8 cellular contexts compared by ENCODE assay signal in the genomic region with DNA sequence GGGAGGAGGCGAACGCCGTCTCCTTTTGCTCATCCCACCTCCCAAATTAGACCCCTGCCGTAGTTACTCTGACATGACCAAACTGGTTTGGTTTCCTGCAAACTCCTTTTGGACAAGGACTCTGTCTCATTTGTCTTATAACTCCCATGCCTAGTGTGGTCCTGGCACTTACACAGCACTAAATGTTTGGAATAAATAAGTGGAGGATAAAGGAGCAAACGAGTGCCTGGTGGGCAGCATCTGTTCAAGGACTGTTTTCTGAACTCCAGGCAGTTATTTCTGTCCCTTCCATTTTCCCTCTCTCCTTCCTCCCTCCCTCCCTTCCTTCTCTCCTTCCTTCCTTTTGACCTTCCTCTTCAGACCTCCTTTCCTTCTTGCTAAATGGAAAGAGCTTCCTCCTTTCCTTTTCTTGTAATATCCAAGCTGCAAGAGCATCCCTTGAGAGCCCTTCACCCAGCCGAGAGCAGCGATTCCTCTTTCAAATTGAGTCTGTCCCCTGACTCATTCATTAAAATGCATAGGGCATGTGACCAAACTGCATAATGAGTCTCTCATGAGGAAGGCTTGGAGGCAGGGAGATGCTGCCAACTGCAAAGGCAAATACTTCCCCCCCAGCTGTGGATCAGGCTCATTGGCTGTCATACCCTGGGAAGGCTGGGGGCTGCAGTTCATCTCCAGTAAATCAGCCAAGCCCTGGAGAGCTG. TPM values are rescaled to one million over a fixed set of nuclear protein-coding genes. Genes with fewer than 3 reads are reported as not detected.
A peak's percentile ranks its signal among the peaks of the same experiment; 100 is the strongest.
DNase-seq lines count a peak whose midpoint lies in the region; ATAC-seq and TF ChIP-seq lines count a peak whose summit lies in the region.

No MANE protein-coding gene starts in this region.

- POLR2A ChIA-PET in HEK293T (lab: Yijun Ruan, JAX), result no interaction called here

- H3K4me3 ChIP-seq in ascending aorta (peak overlapping the region in 1 of 2 donors; percentile 44), gastrocnemius medialis (peak overlapping the region in 2 of 4 donors; percentile 9 to 41)

- H3K27me3 Mint-ChIP-seq in activated T-cell treated with anti-CD3 and anti-CD28 coated beads, Interleukin-2, amount 50 U/mL, for 72 hours (ENCODE audit: low read depth), result no peaks in the 10 kb centered on the region

- no peak for TF ChIP-seq POLR2A in gastrocnemius medialis (IDR thresholded peaks at IDR 0.05)

- CTCF ChIA-PET in HEK293T (lab: Yijun Ruan, JAX), result no interaction called here

- no peaks in the 10 kb centered on the region for H3K36me3 Mint-ChIP-seq in activated T-cell treated with anti-CD3 and anti-CD28 coated beads, Interleukin-2, amount 50 U/mL, for 72 hours (ENCODE audit: insufficient read depth in 2 of 2)

- TF ChIP-seq CTCF in ascending aorta (IDR thresholded peaks at IDR 0.05) (no peak), gastrocnemius medialis (IDR thresholded peaks at IDR 0.05 in 4 of 5, conservative IDR thresholded peaks at IDR 0.05 in 1 of 5) (no peak)

- peaks cover 26% of the 10 kb centered on the region for H3K4me1 Mint-ChIP-seq in activated T-cell treated with anti-CD3 and anti-CD28 coated beads, Interleukin-2, amount 50 U/mL, for 72 hours (ENCODE audit: low read depth)

- no peak overlapping the region for H3K27ac Mint-ChIP-seq in activated T-cell treated with anti-CD3 and anti-CD28 coated beads, Interleukin-2, amount 50 U/mL, for 72 hours

- in situ Hi-C loops in gastrocnemius medialis (cut with MboI; ENCODE audit: low sequenced_read_pairs in 4 of 4), result no loop called here

- H3K4me1 ChIP-seq in ascending aorta, result peaks cover 19 to 43% of the 10 kb centered on the region in 2 donors
- H3K4me1 ChIP-seq in gastrocnemius medialis, result peaks cover 65 to 67% of the 10 kb centered on the region in 2 donors

- H3K27ac ChIP-seq in ascending aorta, result peak overlapping the region; percentile 80 to 88
- H3K27ac ChIP-seq in gastrocnemius medialis, result peak overlapping the region; percentile 90 to 95 (median 92)

- no peaks in the 10 kb centered on the region for H3K9me3 Mint-ChIP-seq in activated T-cell treated with anti-CD3 and anti-CD28 coated beads, Interleukin-2, amount 50 U/mL, for 72 hours

- ATAC-seq in activated T-cell treated with anti-CD3 and anti-CD28 coated beads, Interleukin-2, amount 50 U/mL, for 72 hours (replicated peaks in 1 of 2), result peak; percentile 66 to 75
- ATAC-seq in HG02798 (IDR thresholded peaks at IDR 0.05; ENCODE audit: poor library complexity, unreplicated experiment) (peak; percentile 59), gastrocnemius medialis (peak in 1 of 2 donors; percentile 4)

- H3K27me3 ChIP-seq in ascending aorta (no peaks in the 10 kb centered on the region), gastrocnemius medialis (no peaks in the 10 kb centered on the region)

- H3K9me3 ChIP-seq in ascending aorta (no peaks in the 10 kb centered on the region), gastrocnemius medialis (no peaks in the 10 kb centered on the region)

- peak; percentile 13 to 22 for DNase-seq in activated T-cell treated with anti-CD3 and anti-CD28 coated beads, Interleukin-2, amount 50 U/mL, for 72 hours
- DNase-seq in activated T-cell treated with anti-CD3 and anti-CD28 coated beads, Interleukin-2, amount 50 U/mL, for 1 hour, result no peak
- peak; percentile 39 for DNase-seq in NCI-H2107 (lab: John Stamatoyannopoulos, UW)
- DNase-seq in ascending aorta (ENCODE audit: low spot score in 2 of 2), result peak in 1 of 2 donors; percentile 76
- DNase-seq in hypothalamus (lab: John Stamatoyannopoulos, UW), result peak; percentile 13 to 93 (median 74)
- DNase-seq in gastrocnemius medialis, result peak; percentile 51 to 61
- DNase-seq in HEK293T (ENCODE audit: extremely low spot score), result no peak

- intact Hi-C loops in ascending aorta (cut with DNase I) (loop anchor here (1.0 to 10.0 kb wide), 4 partner anchors 8 to 343 kb away; partner anchors contain the start of genes CHD9 and RBL2), gastrocnemius medialis (cut with DNase I; ENCODE audit: low total_unique reads) (loop anchor here (1.0 to 10.0 kb wide), 4 partner anchors 8 to 413 kb away; partner anchors contain the start of gene AKTIP)

- H3K4me3 Mint-ChIP-seq in activated T-cell treated with anti-CD3 and anti-CD28 coated beads, Interleukin-2, amount 50 U/mL, for 72 hours, result peak overlapping the region; percentile 59 to 70

- H3K36me3 ChIP-seq in ascending aorta (no peaks in the 10 kb centered on the region), gastrocnemius medialis (no peaks in the 10 kb centered on the region)

TF ChIP-seq in HEK293T, 16 proteins besides CTCF, POLR2A, EP300 and RAD21:
- TF ChIP-seq HDGF (IDR thresholded peaks at IDR 0.05; ENCODE audit: borderline replicate concordance) (no peak), ZNF384 (IDR thresholded peaks at IDR 0.05) (no peak), NFRKB (IDR thresholded peaks at IDR 0.05) (no peak), FOXM1 (IDR thresholded peaks at IDR 0.05; ENCODE audit: borderline replicate concordance) (no peak), FOXA1 (IDR thresholded peaks at IDR 0.05) (no peak), FOXK2 (IDR thresholded peaks at IDR 0.05) (no peak), SP1 (IDR thresholded peaks at IDR 0.05) (no peak)
- TF ChIP-seq, protein P1, sequence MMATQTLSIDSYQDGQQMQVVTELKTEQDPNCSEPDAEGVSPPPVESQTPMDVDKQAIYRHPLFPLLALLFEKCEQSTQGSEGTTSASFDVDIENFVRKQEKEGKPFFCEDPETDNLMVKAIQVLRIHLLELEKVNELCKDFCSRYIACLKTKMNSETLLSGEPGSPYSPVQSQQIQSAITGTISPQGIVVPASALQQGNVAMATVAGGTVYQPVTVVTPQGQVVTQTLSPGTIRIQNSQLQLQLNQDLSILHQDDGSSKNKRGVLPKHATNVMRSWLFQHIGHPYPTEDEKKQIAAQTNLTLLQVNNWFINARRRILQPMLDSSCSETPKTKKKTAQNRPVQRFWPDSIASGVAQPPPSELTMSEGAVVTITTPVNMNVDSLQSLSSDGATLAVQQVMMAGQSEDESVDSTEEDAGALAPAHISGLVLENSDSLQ (IDR thresholded peaks at IDR 0.05), result no peak
TF ChIP-seq in HEK293T: peak in this region for 0.

RNA-seq across cellular contexts. Expression of gene CHD9, which starts 36.9 kb away (rescaled TPM):
- total RNA-seq in activated T-cell treated with anti-CD3 and anti-CD28 coated beads, Interleukin-2, amount 50 U/mL, for 72 hours, result 10 to 100 TPM; 16.7 to 17.4 TPM
- total RNA-seq in ascending aorta (56.9 TPM), gastrocnemius medialis (10 to 100 TPM; 24.5 to 84.0 (median 48.2) TPM)

RNA-seq across cellular contexts. Expression of gene CHD9NB, which starts 39.0 kb away (rescaled TPM):
- total RNA-seq in activated T-cell treated with anti-CD3 and anti-CD28 coated beads, Interleukin-2, amount 50 U/mL, for 72 hours, result under 1 TPM; 0.19 to 0.46 TPM
- total RNA-seq in ascending aorta (0.43 TPM), gastrocnemius medialis (under 1 TPM in 2 of 4 donors, not detected in 2; 0.13 to 0.72 TPM)

Comparison
In these comparisons a context has a peak if more than half of its experiments do, and no peak if none do; other contexts are left out.
1. DNase-seq: peak in activated T-cell treated with anti-CD3 and anti-CD28 coated beads, Interleukin-2, amount 50 U/mL, for 72 hours (2 of 2), NCI-H2107 (single experiment), hypothalamus (51 of 51) and gastrocnemius medialis (2 of 2); none in activated T-cell treated with anti-CD3 and anti-CD28 coated beads, Interleukin-2, amount 50 U/mL, for 1 hour (single experiment) and HEK293T (single experiment).